In the genomic region with DNA sequence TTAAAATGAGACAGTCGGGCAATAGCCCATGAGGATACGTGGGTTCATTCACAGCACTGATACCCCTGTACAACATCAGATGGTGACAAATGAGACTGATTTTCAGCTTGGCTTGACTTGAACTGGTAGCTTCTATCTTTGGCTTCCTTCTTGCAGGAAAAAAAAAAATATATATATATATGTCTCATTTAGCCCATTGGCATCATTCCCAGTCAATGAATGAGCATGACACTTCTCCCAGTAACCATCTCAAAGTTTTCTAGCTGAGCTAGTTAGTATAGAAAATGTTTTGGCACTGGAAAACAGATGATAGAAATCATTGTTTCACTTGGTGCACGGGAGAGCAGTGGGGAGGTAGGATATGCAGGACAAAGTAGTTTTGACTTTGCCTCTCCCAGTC, we compare ENCODE assay signal across 22 cellular contexts.
"Had no signal": no experiment of that assay in that cellular context is flagged by ENCODE, and none has a peak within 500 bp of the region (broad histone marks: within the 10 kb centered on the region; RNA-seq: fewer than 3 reads in every experiment).

No MANE protein-coding gene starts in this region.

- ATAC-seq: lower lobe of right lung; natural killer cell treated with Interleukin-12 subunit alpha and Interleukin-12 subunit beta and Interleukin-15 and Interleukin-18, amount 100 ng/mL, for 72 hours; pancreas; right lobe of liver; stimulated activated naive CD8-positive, alpha-beta T cell treated with anti-CD3 and anti-CD28 coated beads, Interleukin-15, amount 100 ng/mL, for 72 hours had no signal

- H3K4me3 ChIP-seq: ascending aorta, dorsolateral prefrontal cortex, hepatocyte, lower lobe of right lung, pancreas, right lobe of liver had no signal

- DNase-seq: activated CD4-positive, CD25-positive, alpha-beta regulatory T cell treated with anti-CD3 and anti-CD28 coated beads, Interleukin-2, amount 50 U/mL, for 72 hours; activated CD8-positive, alpha-beta memory T cell treated with anti-CD3 and anti-CD28 coated beads for 24 hours; activated CD8-positive, alpha-beta memory T cell treated with anti-CD3 and anti-CD28 coated beads, Interleukin-2, amount 50 U/mL, for 48 hours; activated effector memory CD4-positive, alpha-beta T cell treated with Interleukin-2 at 50 U/mL for 16 hours; activated naive CD4-positive, alpha-beta T cell treated with anti-CD3 and anti-CD28 coated beads, Interleukin-2, amount 50 U/mL, for 16 hours; activated T-cell treated with anti-CD3 and anti-CD28 coated beads, Interleukin-2, amount 50 U/mL, for 48 hours; caudate nucleus; dorsolateral prefrontal cortex; endodermal cell; erythroblast; islet precursor cell; lower lobe of right lung; pancreas; right lobe of liver; small intestine; stimulated activated CD4-positive, alpha-beta T cell treated with anti-CD3 and anti-CD28 coated beads, Interleukin-15, amount 100 ng/mL, for 24 hours; stimulated activated CD4-positive, alpha-beta T cell treated with anti-CD3 and anti-CD28 coated beads, Interleukin-2, amount 100 ng/mL, for 48 hours; stimulated activated naive CD8-positive, alpha-beta T cell treated with anti-CD3 and anti-CD28 coated beads, Interleukin-15, amount 100 ng/mL, for 72 hours had no signal

- H3K27ac ChIP-seq: ascending aorta, dorsolateral prefrontal cortex, hepatocyte, lower lobe of right lung, neutrophil, pancreas, right lobe of liver had no signal

- H3K36me3 ChIP-seq: ascending aorta, lower lobe of right lung, neutrophil, pancreas, right lobe of liver had no signal

- H3K4me2 ChIP-seq: hepatocyte had no signal

- H3K9me3 ChIP-seq: ascending aorta, lower lobe of right lung, neutrophil, pancreas, right lobe of liver had no signal

- H2AFZ ChIP-seq: hepatocyte had no signal

- H3K79me2 ChIP-seq: hepatocyte had no signal

- H3K4me1 ChIP-seq: ascending aorta, lower lobe of right lung, pancreas, right lobe of liver had no signal

- H3K27me3 ChIP-seq: ascending aorta, dorsolateral prefrontal cortex, hepatocyte, neutrophil, pancreas, right lobe of liver had no signal
